30 cellular contexts compared by ENCODE assay signal in the genomic region with DNA sequence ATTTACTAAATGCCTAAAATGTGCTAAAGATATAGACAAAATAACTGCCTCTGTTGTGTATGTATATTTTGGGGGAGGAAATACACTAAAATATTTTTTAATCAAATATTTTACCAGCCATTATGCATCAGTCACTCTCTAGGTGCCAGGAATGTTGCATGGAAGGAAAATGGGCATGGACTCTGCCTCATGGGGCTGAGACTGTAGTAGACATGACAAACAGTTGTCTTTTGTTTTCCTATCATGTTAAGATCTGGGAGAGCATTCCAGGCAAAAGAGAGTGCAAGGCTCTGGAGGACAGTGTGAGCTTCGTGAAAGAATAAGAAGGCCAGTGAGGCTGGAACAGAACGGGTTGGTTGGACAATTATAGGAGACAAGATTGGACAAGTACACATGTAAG. TPM values are rescaled to one million over a fixed set of nuclear protein-coding genes. Genes with fewer than 3 reads are reported as not detected.
A peak's percentile ranks its signal among the peaks of the same experiment; 100 is the strongest.
DNase-seq lines count a peak whose midpoint lies in the region; ATAC-seq and TF ChIP-seq lines count a peak whose summit lies in the region.
"Had no signal": no experiment of that assay in that cellular context is flagged by ENCODE, and none has a peak within 500 bp of the region (broad histone marks: within the 10 kb centered on the region; RNA-seq: fewer than 3 reads in every experiment).

No MANE protein-coding gene starts in this region.

- no peaks in the 10 kb centered on the region for H3K36me3 ChIP-seq in osteoblast (ENCODE audit: insufficient read depth, low read length)
- H3K36me3 ChIP-seq: colonic mucosa, lower lobe of right lung, SJSA1, upper lobe of left lung had no signal

- no peak for ATAC-seq in HG03442 (IDR thresholded peaks at IDR 0.05; ENCODE audit: unreplicated experiment)
- ATAC-seq: activated CD4-positive, CD25-positive, alpha-beta regulatory T cell treated with anti-CD3 and anti-CD28 coated beads, Interleukin-2, amount 50 U/mL, for 24 hours; activated naive CD8-positive, alpha-beta T cell treated with anti-CD3 and anti-CD28 coated beads, Interleukin-2, amount 50 U/mL, for 24 hours; lower lobe of right lung; natural killer cell treated with Interleukin-12 subunit alpha and Interleukin-12 subunit beta and Interleukin-15 and Interleukin-18, amount 100 ng/mL, for 72 hours; stimulated activated memory B cell treated with anti-CD40 and anti-IgM and Interleukin-4, amounts not matched to agents 10 μg/mL and 1 μg/mL and 100 μg/mL, for 72 hours had no signal

- H3K4me2 ChIP-seq in osteoblast (ENCODE audit: insufficient read depth, low read length), result no peak overlapping the region

- TF ChIP-seq CTCF in epithelial cell of esophagus (IDR thresholded peaks at IDR 0.05; ENCODE audit: insufficient read depth, low read depth, low read length, missing control alignments) (no peak), osteoblast (IDR thresholded peaks at IDR 0.05; ENCODE audit: extremely low read depth, low read depth, low read length) (no peak), progenitor cell of endocrine pancreas (IDR thresholded peaks at IDR 0.05; ENCODE audit: unreplicated experiment) (no peak)

- no peak overlapping the region for H3K27ac Mint-ChIP-seq in progenitor cell of endocrine pancreas
- H3K27ac Mint-ChIP-seq: activated naive CD8-positive, alpha-beta T cell treated with anti-CD3 and anti-CD28 coated beads, Interleukin-2, amount 50 U/mL, for 24 hours; CD4-positive, alpha-beta memory T cell; H9; natural killer cell treated with Interleukin-12 subunit alpha and Interleukin-12 subunit beta and Interleukin-15 and Interleukin-18, amount 100 ng/mL, for 72 hours; stimulated activated memory B cell treated with anti-CD40 and anti-IgM and Interleukin-4, amounts not matched to agents 10 μg/mL and 1 μg/mL and 100 μg/mL, for 72 hours had no signal

- H3K4me1 Mint-ChIP-seq in progenitor cell of endocrine pancreas (ENCODE audit: low read depth), result no peaks in the 10 kb centered on the region

- H3K79me2 ChIP-seq in osteoblast (ENCODE audit: insufficient read depth, low read length), result no peaks in the 10 kb centered on the region

- H2AFZ ChIP-seq in osteoblast (ENCODE audit: low read length), result no peak overlapping the region

- H3K4me3 ChIP-seq in epithelial cell of esophagus (ENCODE audit: low read length) (no peak overlapping the region), osteoblast (ENCODE audit: insufficient read depth, low read length) (no peak overlapping the region)
- H3K4me3 ChIP-seq: colonic mucosa, lower lobe of right lung, SJSA1, upper lobe of left lung had no signal

- peaks cover 39% of the 10 kb centered on the region for H3K27me3 ChIP-seq in osteoblast (ENCODE audit: insufficient read depth, low read length)
- H3K27me3 ChIP-seq: upper lobe of left lung had no signal

- no peaks in the 10 kb centered on the region for H3K9me3 Mint-ChIP-seq in progenitor cell of endocrine pancreas (ENCODE audit: low read depth)
- H3K9me3 Mint-ChIP-seq: activated naive CD8-positive, alpha-beta T cell treated with anti-CD3 and anti-CD28 coated beads, Interleukin-2, amount 50 U/mL, for 24 hours; CD4-positive, alpha-beta memory T cell; H9; natural killer cell treated with Interleukin-12 subunit alpha and Interleukin-12 subunit beta and Interleukin-15 and Interleukin-18, amount 100 ng/mL, for 72 hours; stimulated activated memory B cell treated with anti-CD40 and anti-IgM and Interleukin-4, amounts not matched to agents 10 μg/mL and 1 μg/mL and 100 μg/mL, for 72 hours had no signal

- H3K4me3 Mint-ChIP-seq in progenitor cell of endocrine pancreas (ENCODE audit: low read depth), result no peak overlapping the region
- H3K4me3 Mint-ChIP-seq: activated naive CD8-positive, alpha-beta T cell treated with anti-CD3 and anti-CD28 coated beads, Interleukin-2, amount 50 U/mL, for 24 hours; CD4-positive, alpha-beta memory T cell; H9; natural killer cell treated with Interleukin-12 subunit alpha and Interleukin-12 subunit beta and Interleukin-15 and Interleukin-18, amount 100 ng/mL, for 72 hours; stimulated activated memory B cell treated with anti-CD40 and anti-IgM and Interleukin-4, amounts not matched to agents 10 μg/mL and 1 μg/mL and 100 μg/mL, for 72 hours had no signal

- H3K36me3 Mint-ChIP-seq in progenitor cell of endocrine pancreas (ENCODE audit: insufficient read depth), result no peaks in the 10 kb centered on the region
- H3K36me3 Mint-ChIP-seq: CD4-positive, alpha-beta memory T cell; natural killer cell treated with Interleukin-12 subunit alpha and Interleukin-12 subunit beta and Interleukin-15 and Interleukin-18, amount 100 ng/mL, for 72 hours; stimulated activated memory B cell treated with anti-CD40 and anti-IgM and Interleukin-4, amounts not matched to agents 10 μg/mL and 1 μg/mL and 100 μg/mL, for 72 hours had no signal

- H4K20me1 ChIP-seq in osteoblast (ENCODE audit: insufficient read depth, low read length), result no peaks in the 10 kb centered on the region

- no peaks in the 10 kb centered on the region for H3K9me3 ChIP-seq in osteoblast (ENCODE audit: low read depth, low read length)
- H3K9me3 ChIP-seq: colonic mucosa, lower lobe of right lung, SJSA1, upper lobe of left lung had no signal

- no peak overlapping the region for H3K27ac ChIP-seq in osteoblast (ENCODE audit: low read depth, low read length)
- H3K27ac ChIP-seq: colonic mucosa, lower lobe of right lung, SJSA1, upper lobe of left lung had no signal

- no peaks in the 10 kb centered on the region for H3K4me1 ChIP-seq in osteoblast (ENCODE audit: insufficient read depth, low read length)
- H3K4me1 ChIP-seq: colonic mucosa, lower lobe of right lung, SJSA1, upper lobe of left lung had no signal

- peak; percentile 97 for DNase-seq in COLO829 (ENCODE audit: low spot score)
- peak; percentile 42 for DNase-seq in LHCN-M2 (ENCODE audit: low read depth)
- DNase-seq in epithelial cell of esophagus (ENCODE audit: low read depth), result peak; percentile 70
- DNase-seq in osteoblast (ENCODE audit: insufficient read length, low spot score, missing footprints), result peak; percentile 61
- no peak for DNase-seq in T-helper 9 cell
- DNase-seq in activated T-cell treated with anti-CD3 and anti-CD28 coated beads, Interleukin-2, amount 50 U/mL, for 48 hours, result no peak
- no peak for DNase-seq in progenitor cell of endocrine pancreas (ENCODE audit: low spot score, unreplicated experiment)
- DNase-seq: activated CD4-positive, alpha-beta T cell treated with anti-CD3 and anti-CD28 coated beads, Interleukin-2, amount 50 U/mL, for 48 hours; activated naive CD4-positive, alpha-beta T cell; activated naive CD8-positive, alpha-beta T cell treated with anti-CD3 and anti-CD28 coated beads, Interleukin-2, amount 50 U/mL, for 24 hours; CD4-positive, alpha-beta memory T cell; colonic mucosa; effector memory CD4-positive, alpha-beta T cell; H9; Kasumi-1; lower lobe of right lung; MV-4-11; NCI-H1436; NCI-H2081 treated with DMSO at 0.1 percent for 48 hours; NCI-H345; NCI-H748 treated with DMSO at 0.1 percent for 48 hours; occipital lobe; upper lobe of left lung had no signal

- peaks cover 52% of the 10 kb centered on the region for H3K27me3 Mint-ChIP-seq in progenitor cell of endocrine pancreas
- H3K27me3 Mint-ChIP-seq: stimulated activated memory B cell treated with anti-CD40 and anti-IgM and Interleukin-4, amounts not matched to agents 10 μg/mL and 1 μg/mL and 100 μg/mL, for 72 hours had no signal

RNA-seq across cellular contexts. Expression of a gene that starts 26.5 kb away (rescaled TPM):
- total RNA-seq in LHCN-M2 (2014; rRNA removed), result not detected in 2 replicates
- polyA plus RNA-seq in LHCN-M2 (2012), result not detected
- 0.36 TPM in 1 of 2 replicates, not detected in the other for total RNA-seq in osteoblast
- not detected in 2 replicates for total RNA-seq in progenitor cell of endocrine pancreas
- total RNA-seq: occipital lobe had no signal

RNA-seq across cellular contexts. Expression of a gene that starts 27.0 kb away (rescaled TPM):
- total RNA-seq in LHCN-M2 (2014; rRNA removed) (not detected in 2 replicates), osteoblast (not detected in 2 replicates), progenitor cell of endocrine pancreas (not detected in 2 replicates)
- not detected for polyA plus RNA-seq in LHCN-M2 (2012)
- total RNA-seq: A673; astrocyte; CD4-positive, alpha-beta memory T cell; H9; occipital lobe; SJSA1 had no signal

RNA-seq across cellular contexts. Expression of a gene that starts 48.2 kb away (rescaled TPM):
- 6.1 and 6.7 TPM in 2 replicates for total RNA-seq in LHCN-M2 (2014; rRNA removed)
- polyA plus RNA-seq in LHCN-M2 (2012), result 20.9 TPM
- total RNA-seq in osteoblast, result 12.4 and 20.6 TPM in 2 replicates
- total RNA-seq in progenitor cell of endocrine pancreas, result 2.0 and 5.1 TPM in 2 replicates

RNA-seq across cellular contexts. Expression of a gene that starts 49.1 kb away (rescaled TPM):
- total RNA-seq in LHCN-M2 (2014; rRNA removed), result not detected in 2 replicates
- polyA plus RNA-seq in LHCN-M2 (2012), result not detected
- not detected in 2 replicates for total RNA-seq in osteoblast
- total RNA-seq in progenitor cell of endocrine pancreas, result 0.44 and 0.79 TPM in 2 replicates
- total RNA-seq: A673; astrocyte; CD4-positive, alpha-beta memory T cell; H9; SJSA1 had no signal

RNA-seq across cellular contexts. Expression of a gene that starts 53.5 kb away (rescaled TPM):
- total RNA-seq in LHCN-M2 (2014; rRNA removed), result 39.8 and 55.6 TPM in 2 replicates
- polyA plus RNA-seq in LHCN-M2 (2012), result 63.2 TPM
- 67.3 and 83.4 TPM in 2 replicates for total RNA-seq in osteoblast
- total RNA-seq in progenitor cell of endocrine pancreas, result 0.29 TPM in 1 of 2 replicates, not detected in the other

Comparison
In these comparisons a context has a peak if more than half of its experiments do, and no peak if none do; other contexts are left out.
1. DNase-seq: peak in COLO829 (single experiment), LHCN-M2 (single experiment), epithelial cell of esophagus (single experiment) and osteoblast (single experiment); none in T-helper 9 cell (single experiment), activated T-cell treated with anti-CD3 and anti-CD28 coated beads, Interleukin-2, amount 50 U/mL, for 48 hours (0 of 2) and progenitor cell of endocrine pancreas (single experiment).